Comparison of ENCODE assay signal across 21 cellular contexts in the genomic region with DNA sequence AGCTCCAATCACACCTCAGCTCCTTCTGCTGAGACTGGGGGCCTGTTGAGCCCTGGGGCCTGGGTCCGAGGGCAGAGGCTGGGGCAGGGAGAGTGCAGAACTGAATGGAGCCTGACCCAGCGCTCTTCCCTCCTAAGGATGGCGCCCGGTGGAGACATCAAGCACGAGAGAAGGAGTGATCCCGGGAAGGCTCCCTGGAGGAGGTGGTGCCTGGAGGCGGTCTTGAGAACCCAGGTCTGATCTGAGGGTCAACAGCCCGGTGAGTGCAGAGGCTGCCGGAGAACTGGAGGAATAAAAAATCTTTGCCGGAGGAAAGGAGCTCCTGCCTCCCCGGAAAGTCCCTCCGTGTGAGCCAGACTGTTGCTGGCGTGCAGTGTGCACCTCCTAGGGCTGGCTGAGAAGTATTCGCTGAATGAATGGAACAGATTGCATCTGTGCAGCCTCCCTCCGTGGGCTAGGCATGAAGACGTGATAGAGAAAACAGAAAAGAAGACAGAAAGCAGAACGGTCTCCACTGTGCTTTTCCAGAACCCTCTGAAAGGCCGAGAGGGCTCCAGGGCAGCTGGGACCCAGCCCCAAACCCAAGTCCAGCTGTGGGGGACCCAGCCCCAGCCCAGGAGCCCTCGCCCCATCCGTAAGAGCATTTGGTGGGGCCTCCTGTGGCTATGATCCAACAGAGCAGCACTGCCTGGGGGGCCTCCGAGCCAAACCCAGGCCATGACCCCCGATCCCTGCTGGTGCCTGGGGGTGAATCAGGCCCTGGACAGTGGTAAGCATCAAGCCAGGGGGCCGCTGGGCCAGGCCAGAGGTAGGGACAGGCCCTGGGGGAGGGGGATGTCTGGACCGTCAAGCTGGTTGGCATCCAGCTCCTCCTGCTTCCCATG. TPM values are rescaled to one million over a fixed set of nuclear protein-coding genes. Genes with fewer than 3 reads are reported as not detected.
"Had no signal": no experiment of that assay in that cellular context is flagged by ENCODE, and none has a peak within 500 bp of the region (broad histone marks: within the 10 kb centered on the region; RNA-seq: fewer than 3 reads in every experiment).

No MANE protein-coding gene starts in this region.

- H3K4me3 Mint-ChIP-seq: activated naive CD8-positive, alpha-beta T cell; naive thymus-derived CD4-positive, alpha-beta T cell; stimulated activated naive CD8-positive, alpha-beta T cell treated with anti-CD3 and anti-CD28 coated beads, Interleukin-15, amount 100 ng/mL, for 72 hours had no signal

- H3K27ac Mint-ChIP-seq: activated naive CD8-positive, alpha-beta T cell; naive thymus-derived CD4-positive, alpha-beta T cell; stimulated activated naive CD8-positive, alpha-beta T cell treated with anti-CD3 and anti-CD28 coated beads, Interleukin-15, amount 100 ng/mL, for 72 hours had no signal

- H3K9me3 ChIP-seq: ovary, psoas muscle had no signal

- H3K27me3 ChIP-seq: ovary had no signal

- H3K9me3 Mint-ChIP-seq: naive thymus-derived CD4-positive, alpha-beta T cell; stimulated activated naive CD8-positive, alpha-beta T cell treated with anti-CD3 and anti-CD28 coated beads, Interleukin-15, amount 100 ng/mL, for 72 hours had no signal

- ATAC-seq: activated CD4-positive, CD25-positive, alpha-beta regulatory T cell treated with anti-CD3 and anti-CD28 coated beads, Interleukin-2, amount 50 U/mL, for 24 hours; naive thymus-derived CD4-positive, alpha-beta T cell had no signal

- H3K4me3 ChIP-seq: hepatocyte, ovary, psoas muscle, skin epidermis had no signal

- H3K36me3 Mint-ChIP-seq: activated naive CD8-positive, alpha-beta T cell; naive thymus-derived CD4-positive, alpha-beta T cell had no signal

- H3K4me1 ChIP-seq: psoas muscle had no signal

- H3K36me3 ChIP-seq: ovary had no signal

- H3K27ac ChIP-seq: hepatocyte, ovary, psoas muscle, skin epidermis had no signal

- FAIRE-seq: colon had no signal

- H3K4me1 Mint-ChIP-seq: naive thymus-derived CD4-positive, alpha-beta T cell; stimulated activated naive CD8-positive, alpha-beta T cell treated with anti-CD3 and anti-CD28 coated beads, Interleukin-15, amount 100 ng/mL, for 72 hours had no signal

- DNase-seq: activated gamma-delta T cell; mesenchymal stem cell; naive thymus-derived CD4-positive, alpha-beta T cell; ovary; psoas muscle; right cardiac atrium; stimulated activated CD4-positive, alpha-beta T cell treated with anti-CD3 and anti-CD28 coated beads, Interleukin-15, amount 100 ng/mL, for 24 hours; stimulated activated CD4-positive, alpha-beta T cell treated with anti-CD3 and anti-CD28 coated beads, Interleukin-2, amount 100 ng/mL, for 48 hours; stimulated activated naive CD8-positive, alpha-beta T cell treated with anti-CD3 and anti-CD28 coated beads, Interleukin-15, amount 100 ng/mL, for 72 hours; T1000; trophoblast cell had no signal

RNA-seq across cellular contexts. Expression of a gene that starts 6.9 kb away (rescaled TPM):
- total RNA-seq: activated CD8-positive, alpha-beta memory T cell treated with anti-CD3 and anti-CD28 coated beads for 36 hours; cardiac septum; hepatocyte; liver; mucosa of gallbladder; naive thymus-derived CD4-positive, alpha-beta T cell; ovary; psoas muscle; right cardiac atrium; T-helper 1 cell treated with Interleukin-12 subunit alpha and Interleukin-12 subunit beta and Interleukin-4 antibody, amounts not matched to agents 30 ng/mL and 1 ng/mL, for 36 hours had no signal
- polyA plus RNA-seq: hepatocyte; liver; naive thymus-derived CD4-positive, alpha-beta T cell; ovary; right cardiac atrium had no signal
